ENCODE assay signal across 14 cellular contexts in genomic region chr11:69011624-69012091, GRCh38. TPM values are rescaled to one million over a fixed set of nuclear protein-coding genes. Genes with fewer than 3 reads are reported as not detected.
DNase-seq lines count a peak whose midpoint lies in the region; ATAC-seq, FAIRE-seq and TF ChIP-seq lines count a peak whose summit lies in the region.
"Had no signal": no experiment of that assay in that cellular context is flagged by ENCODE, and none has a peak within 500 bp of the region (broad histone marks: within the 10 kb centered on the region; RNA-seq: fewer than 3 reads in every experiment).

No MANE protein-coding gene starts in this region.

- intact Hi-C loops in kidney (cut with DNase I): no loop called here

- DNase-seq in GM23248: no peak
- DNase-seq in astrocyte of the cerebellum (ENCODE audit: low read depth): no peak
- DNase-seq in kidney: peak; percentile 61
- DNase-seq in smooth muscle cell (lab: John Stamatoyannopoulos, UW; ENCODE audit: unreplicated experiment): no peak
- DNase-seq in ecto neural progenitor cell (ENCODE audit: low spot score): no peak
- DNase-seq in dedifferentiated amniotic fluid mesenchymal stem cell (ENCODE audit: extremely low spot score): no peak
- no peak for DNase-seq in NCI-H1105 (lab: John Stamatoyannopoulos, UW)

- no peak for ATAC-seq in HG02759 (IDR thresholded peaks at IDR 0.05; ENCODE audit: unreplicated experiment)

- WGBS in GM23248 (ENCODE audit: low coverage in 1 of 2, low lambda C conversion rate in 2 of 2, missing lambda C conversion rate in 2 of 2), 2 experiments: 7 to 8% methylated on average over 9 of the region's 9 CpGs
- WGBS in smooth muscle cell (ENCODE audit: low lambda C conversion rate): 91% methylated on average over 9 of the region's 9 CpGs

- H3F3A ChIP-seq in GM23248 (ENCODE audit: insufficient read depth) (peaks cover 10% of the 10 kb centered on the region), smooth muscle cell (ENCODE audit: low read depth) (peaks cover 24% of the 10 kb centered on the region)

- H3K4me1 ChIP-seq in GM23248 (ENCODE audit: insufficient read depth): peaks cover 44% of the 10 kb centered on the region
- H3K4me1 ChIP-seq in kidney (ENCODE audit: control insufficient read depth in 1 of 2, insufficient read depth in 1 of 2, low read depth in 1 of 2, low read length in 2 of 2): peaks cover 20 to 34% of the 10 kb centered on the region in 2 donors
- peaks cover 47% of the 10 kb centered on the region for H3K4me1 ChIP-seq in smooth muscle cell (ENCODE audit: low read depth)

- H3K4me3 ChIP-seq in GM23248 (peak overlapping the region; percentile 76), astrocyte of the cerebellum (ENCODE audit: low read depth, low read length) (peak overlapping the region; percentile 53), kidney (ENCODE audit: low read length in 2 of 2) (peak overlapping the region in 1 of 2 donors; percentile 46), smooth muscle cell (peak overlapping the region; percentile 52)

- H3K9ac ChIP-seq in GM23248 (peak overlapping the region; percentile 90), kidney (ENCODE audit: low read length in 2 of 2) (peak overlapping the region in 1 of 2 donors; percentile 24), smooth muscle cell (ENCODE audit: low read depth) (no peak overlapping the region)

- H3K9me3 ChIP-seq in GM23248 (ENCODE audit: low read depth) (no peaks in the 10 kb centered on the region), kidney (ENCODE audit: control insufficient read depth in 1 of 2, low read length in 2 of 2) (no peaks in the 10 kb centered on the region), smooth muscle cell (replicated peaks; ENCODE audit: low read depth) (no peaks in the 10 kb centered on the region)

- peak overlapping the region; percentile 64 for H2AFZ ChIP-seq in GM23248
- H2AFZ ChIP-seq in smooth muscle cell (ENCODE audit: low read depth): no peak overlapping the region

- H3K79me2 ChIP-seq in GM23248 (ENCODE audit: insufficient read depth) (0 out of 2 replicates have a peak, but pooled peaks cover 11% of the 10 kb centered on the region), smooth muscle cell (ENCODE audit: low read depth) (no peaks in the 10 kb centered on the region)

- in situ Hi-C loops in GM23248 (cut with MboI): no loop called here
- in situ Hi-C loops in astrocyte of the cerebellum (cut with HindIII; ENCODE audit: low sequenced_read_pairs): no loop called here

- TF ChIP-seq CTCF in astrocyte of the cerebellum (IDR thresholded peaks at IDR 0.05; ENCODE audit: low read depth, low read length, missing control alignments) (no peak), kidney (IDR thresholded peaks at IDR 0.05; ENCODE audit: borderline replicate concordance, extremely low read depth, insufficient read depth) (no peak), smooth muscle cell (IDR thresholded peaks at IDR 0.05; ENCODE audit: borderline replicate concordance, insufficient read depth, poor library complexity, severe bottlenecking) (no peak)

- FAIRE-seq in kidney (lab: Jason Lieb, UNC): no peak
- FAIRE-seq: small intestine had no signal

- no peaks in the 10 kb centered on the region for H3K9me2 ChIP-seq in GM23248 (ENCODE audit: insufficient read depth)

- H3K36me3 ChIP-seq in GM23248 (ENCODE audit: low read depth): no peaks in the 10 kb centered on the region
- H3K36me3 ChIP-seq in kidney (ENCODE audit: control insufficient read depth in 1 of 2, insufficient read depth in 2 of 2, low read length in 2 of 2): no peaks in the 10 kb centered on the region
- H3K36me3 ChIP-seq in smooth muscle cell (ENCODE audit: low read depth): no peaks in the 10 kb centered on the region

- H3K27me3 ChIP-seq in GM23248 (replicated peaks; ENCODE audit: insufficient read depth) (no peaks in the 10 kb centered on the region), smooth muscle cell (ENCODE audit: low read depth) (no peaks in the 10 kb centered on the region)

- H4K20me1 ChIP-seq in GM23248 (ENCODE audit: insufficient read depth): no peaks in the 10 kb centered on the region
- H4K20me1 ChIP-seq in smooth muscle cell (ENCODE audit: low read depth): no peaks in the 10 kb centered on the region

- H3K27ac ChIP-seq in GM23248 (peak overlapping the region; percentile 97), kidney (ENCODE audit: low read depth in 2 of 2, low read length in 2 of 2) (peak overlapping the region in 1 of 2 donors; percentile 60), smooth muscle cell (ENCODE audit: low read depth) (no peak overlapping the region)
- H3K27ac ChIP-seq: foreskin keratinocyte had no signal

- H3K4me2 ChIP-seq in GM23248 (ENCODE audit: unreplicated experiment) (peak overlapping the region; percentile 95), smooth muscle cell (peak overlapping the region; percentile 87)

RNA-seq across cellular contexts. Expression of gene MRGPRF, which starts 1.4 kb away (rescaled TPM):
- total RNA-seq in GM23248 (2014; rRNA removed; shearing (Covaris generic)): 25.3 and 36.0 TPM in 2 replicates
- polyA plus RNA-seq in GM23248 (2016; fragmentation: Nextera tagmentation; extraction: Ambion mirVana) (20.7 and 21.2 TPM in 2 replicates), kidney (ENCODE audit: insufficient read depth, low read depth, low replicate concordance) (19.0 TPM), smooth muscle cell (17.2 and 20.1 TPM in 2 replicates)
- total RNA-seq in kidney (9.3 TPM), smooth muscle cell (6.7 and 6.8 TPM in 2 replicates)
- total RNA-seq: activated CD8-positive, alpha-beta memory T cell treated with anti-CD3 and anti-CD28 coated beads, Interleukin-2, amount 10 ng/mL, durations not matched to agents 7 days and 5 days; CD4-positive, alpha-beta memory T cell; T-helper 2 cell treated with Interferon-gamma antibody and Interleukin-4, amounts not matched to agents 100 ng/mL and 5 ng/mL, for 36 hours had no signal
- polyA plus RNA-seq: CD4-positive, alpha-beta memory T cell had no signal

RNA-seq across cellular contexts. Expression of gene MRGPRD, which starts 30.9 kb away (rescaled TPM):
- total RNA-seq in GM23248 (2014; rRNA removed; shearing (Covaris generic)): not detected in 2 replicates
- polyA plus RNA-seq in GM23248 (2016; fragmentation: Nextera tagmentation; extraction: Ambion mirVana): not detected in 2 replicates
- not detected for total RNA-seq in kidney
- polyA plus RNA-seq in kidney (ENCODE audit: insufficient read depth, low read depth, low replicate concordance): not detected
- not detected in 2 replicates for total RNA-seq in smooth muscle cell
- polyA plus RNA-seq in smooth muscle cell: 0.25 TPM in 1 of 2 replicates, not detected in the other
- total RNA-seq: activated CD8-positive, alpha-beta memory T cell treated with anti-CD3 and anti-CD28 coated beads, Interleukin-2, amount 10 ng/mL, durations not matched to agents 7 days and 5 days; CD4-positive, alpha-beta memory T cell; foreskin keratinocyte; lung microvascular endothelial cell; T-helper 2 cell treated with Interferon-gamma antibody and Interleukin-4, amounts not matched to agents 100 ng/mL and 5 ng/mL, for 36 hours had no signal
- polyA plus RNA-seq: foreskin keratinocyte had no signal

RNA-seq across cellular contexts. Expression of gene TPCN2, which starts 37.1 kb away (rescaled TPM):
- 7.1 and 10.2 TPM in 2 replicates for total RNA-seq in GM23248 (2014; rRNA removed; shearing (Covaris generic))
- polyA plus RNA-seq in GM23248 (2016; fragmentation: Nextera tagmentation; extraction: Ambion mirVana) (8.5 and 8.7 TPM in 2 replicates), kidney (ENCODE audit: insufficient read depth, low read depth, low replicate concordance) (12.9 TPM), smooth muscle cell (10.5 and 13.6 TPM in 2 replicates)
- total RNA-seq in kidney (22.4 TPM), smooth muscle cell (5.9 and 7.4 TPM in 2 replicates)
